Comparison of ENCODE assay signal across 8 cellular contexts in the genomic region with DNA sequence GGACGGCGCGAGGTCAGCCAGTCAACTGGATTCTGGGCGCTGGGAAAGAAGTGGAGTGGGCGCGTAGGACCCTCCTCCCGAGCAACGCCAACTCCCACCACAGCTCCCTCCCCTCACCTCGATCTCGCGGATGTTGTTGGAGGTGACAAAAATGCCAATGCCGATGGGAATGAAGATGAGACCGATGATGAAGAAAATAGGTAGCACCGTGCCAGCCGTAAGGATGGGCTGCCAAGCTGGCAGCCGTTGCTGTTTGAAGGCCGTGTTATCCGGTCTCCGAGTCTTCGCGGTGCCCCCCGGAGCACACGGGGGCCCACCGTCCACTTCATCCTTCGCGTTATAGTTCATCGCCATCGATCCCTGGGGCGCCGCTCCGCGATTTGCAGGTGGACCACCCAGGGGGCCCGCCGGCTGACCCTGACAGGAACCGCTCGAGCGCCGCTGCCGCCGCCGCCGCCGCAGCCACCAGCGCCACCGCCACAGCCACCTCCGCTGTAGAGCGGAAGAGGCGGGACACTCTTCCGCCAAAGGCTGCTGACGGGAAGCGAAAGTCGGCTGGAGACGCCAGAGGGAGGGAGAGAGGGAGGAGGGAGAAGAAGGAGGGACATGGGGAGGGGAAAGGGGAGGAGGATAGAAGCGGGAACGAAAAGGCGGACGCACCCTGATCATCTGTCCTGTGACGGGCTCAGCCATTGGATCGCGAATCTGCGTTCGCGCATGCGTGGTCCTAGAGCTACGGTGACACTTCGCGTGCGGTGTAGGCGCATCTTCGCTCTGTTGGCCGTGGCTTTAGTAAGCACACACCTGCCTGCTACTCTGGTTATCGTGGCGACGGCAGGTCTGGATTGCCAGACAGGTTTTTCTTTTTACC. TPM values are rescaled to one million over a fixed set of nuclear protein-coding genes. Genes with fewer than 3 reads are reported as not detected.
DNase-seq lines count a peak whose midpoint lies in the region; ATAC-seq and TF ChIP-seq lines count a peak whose summit lies in the region.

Gene TMEM30A (minus strand): TSS at position 508 of the 871 bp plus-strand sequence. CDS start 154 bp downstream, at position 354.

- H3K4me1 ChIP-seq in OCI-LY1 (ENCODE audit: insufficient read depth, low read length, severe bottlenecking) (peaks cover 59% of the 10 kb centered on the region), mesodermal cell (ENCODE audit: control insufficient read depth, insufficient read depth, low read length, poor library complexity, severe bottlenecking) (peaks cover 7% of the 10 kb centered on the region)

- no peaks in the 10 kb centered on the region for H3K27me3 ChIP-seq in OCI-LY1 (ENCODE audit: insufficient read depth, low read length)

- H3K4me3 ChIP-seq in OCI-LY1 (ENCODE audit: low read depth, low read length, poor library complexity, severe bottlenecking): peak within 1 kb of the TSS; percentile 95
- peak within 1 kb of the TSS; percentile 92 for H3K4me3 ChIP-seq in mesodermal cell (ENCODE audit: extremely low read depth, insufficient read depth, low read length, poor library complexity, severe bottlenecking)

- no peak within 1 kb of the TSS for H3K4me3 Mint-ChIP-seq in endothelial cell (ENCODE audit: unreplicated experiment)

- H3K36me3 ChIP-seq in OCI-LY1 (ENCODE audit: insufficient read depth, low read length): no peaks in the 10 kb centered on the region
- no peaks in the 10 kb centered on the region for H3K36me3 ChIP-seq in mesodermal cell (ENCODE audit: control insufficient read depth, insufficient read depth, low read length)

- H4K20me1 ChIP-seq in OCI-LY1 (ENCODE audit: insufficient read depth, low read length): no peaks in the 10 kb centered on the region

- no peaks in the 10 kb centered on the region for H3K9me3 Mint-ChIP-seq in endothelial cell (ENCODE audit: unreplicated experiment)

- peaks cover 16% of the 10 kb centered on the region for H3K4me1 Mint-ChIP-seq in endothelial cell (ENCODE audit: unreplicated experiment)

- peak within 1 kb of the TSS; percentile 86 for H3K4me2 ChIP-seq in OCI-LY1 (ENCODE audit: low read length)

- H3K79me2 ChIP-seq in OCI-LY1 (ENCODE audit: insufficient read depth, low read length): peaks cover 57% of the 10 kb centered on the region

- TF ChIP-seq CTCF in OCI-LY1 (IDR thresholded peaks at IDR 0.05; ENCODE audit: low read length) (no peak), endothelial cell (IDR thresholded peaks at IDR 0.05; ENCODE audit: unreplicated experiment) (no peak)

- peak; percentile 89 for ATAC-seq in GM21526 (IDR thresholded peaks at IDR 0.05; ENCODE audit: low FRiP score, unreplicated experiment)

- DNase-seq in DMS 273 (lab: John Stamatoyannopoulos, UW; ENCODE audit: unreplicated experiment) (peak; percentile 99), HuH-7 (ENCODE audit: low spot score) (peak; percentile 85), endothelial cell (ENCODE audit: low spot score) (peak; percentile 90)
- peak; percentile 94 for DNase-seq in activated CD8-positive, alpha-beta memory T cell treated with anti-CD3 and anti-CD28 coated beads, Interleukin-2, amount 50 U/mL, for 4 hours
- peak; percentile 90 to 95 for DNase-seq in stimulated activated CD8-positive, alpha-beta memory T cell treated with anti-CD3 and anti-CD28 coated beads, Interleukin-15, amount 100 ng/mL, for 4 hours (ENCODE audit: low read depth in 2 of 2)

- no peaks in the 10 kb centered on the region for H3K9me2 ChIP-seq in OCI-LY1 (ENCODE audit: low read depth, low read length)

- H3K9ac ChIP-seq in OCI-LY1 (ENCODE audit: low read length): peak within 1 kb of the TSS; percentile 89

- H3K27ac ChIP-seq in OCI-LY1 (ENCODE audit: low read depth, low read length, poor library complexity, severe bottlenecking) (peak within 1 kb of the TSS; percentile 87), mesodermal cell (ENCODE audit: low read depth, low read length, severe bottlenecking) (peak within 1 kb of the TSS; percentile 78)

- no peaks in the 10 kb centered on the region for H3K9me3 ChIP-seq in OCI-LY1 (ENCODE audit: low read length)
- H3K9me3 ChIP-seq in mesodermal cell (ENCODE audit: control insufficient read depth, low read length): no peaks in the 10 kb centered on the region

- H3K36me3 Mint-ChIP-seq in endothelial cell (ENCODE audit: low read depth, unreplicated experiment): no peaks in the 10 kb centered on the region

- H3K27me3 Mint-ChIP-seq in endothelial cell (ENCODE audit: unreplicated experiment): no peaks in the 10 kb centered on the region

- no peaks in the 10 kb centered on the region; the same call in 1 of the 2 replicates for H3F3A ChIP-seq in OCI-LY1 (ENCODE audit: insufficient read depth, low read length)

- 1% methylated on average over 42 to 56 of the region's 74 CpGs for WGBS in mesodermal cell (ENCODE audit: insufficient coverage in 2 of 2), 2 experiments

- H3K27ac Mint-ChIP-seq in endothelial cell (ENCODE audit: unreplicated experiment): no peak within 1 kb of the TSS

- H2AFZ ChIP-seq in OCI-LY1 (ENCODE audit: low read length): peak within 1 kb of the TSS; percentile 76; the same call in 1 of the 2 replicates

RNA-seq across cellular contexts. Expression of gene TMEM30A, which starts in this region (rescaled TPM):
- total RNA-seq in endothelial cell (ENCODE audit: unreplicated experiment): 99.4 TPM
- 95.0 TPM for polyA plus RNA-seq in mesodermal cell (2013, experiment 1 of 2)
- 101 TPM for polyA plus RNA-seq in mesodermal cell (2013, experiment 2 of 2)

Comparison
In these comparisons a context has a peak if more than half of its experiments do, and no peak if none do; other contexts are left out.
1. Peak in every context shown above with its lines: DNase-seq, ATAC-seq, H3K4me3 ChIP-seq and H3K27ac ChIP-seq.